ENCODE assay signal across 14 cellular contexts in genomic region chr11:66996609-66997273, GRCh38. TPM values are rescaled to one million over a fixed set of nuclear protein-coding genes. Genes with fewer than 3 reads are reported as not detected.
A peak's percentile ranks its signal among the peaks of the same experiment; 100 is the strongest.
DNase-seq lines count a peak whose midpoint lies in the region; ATAC-seq and TF ChIP-seq lines count a peak whose summit lies in the region.
"Had no signal": no experiment of that assay in that cellular context is flagged by ENCODE, and none has a peak within 500 bp of the region (broad histone marks: within the 10 kb centered on the region; RNA-seq: fewer than 3 reads in every experiment).

No MANE protein-coding gene starts in this region.

- no peak overlapping the region for H2BK120ac ChIP-seq in neuronal stem cell (ENCODE audit: low read depth, low read length)

- no peak overlapping the region for H3K14ac ChIP-seq in neuronal stem cell (ENCODE audit: low read length)

- H3K36me3 ChIP-seq in cardiac muscle cell (no peaks in the 10 kb centered on the region), neuronal stem cell (replicated peaks in 1 of 2; ENCODE audit: control insufficient read depth in 2 of 2, insufficient read depth in 2 of 2, low read length in 2 of 2) (no peaks in the 10 kb centered on the region)
- H3K36me3 ChIP-seq: colonic mucosa had no signal

- ATAC-seq in left colon, result no peak

- H3K4me1 ChIP-seq in cardiac muscle cell (ENCODE audit: low read depth) (no peaks in the 10 kb centered on the region), neuronal stem cell (ENCODE audit: control insufficient read depth in 2 of 2, insufficient read depth in 1 of 2, low read depth in 1 of 2, low read length in 2 of 2) (peaks cover 0 to 4% of the 10 kb centered on the region in 2 donors)
- H3K4me1 ChIP-seq: colonic mucosa had no signal

- H4K91ac ChIP-seq in neuronal stem cell (ENCODE audit: low read depth, low read length, poor library complexity), result no peak overlapping the region

- H3K18ac ChIP-seq in neuronal stem cell (ENCODE audit: low read length), result peak overlapping the region; percentile 11

- no peak overlapping the region for H2AFZ ChIP-seq in neuronal stem cell (ENCODE audit: low read length)

- H3K4ac ChIP-seq in neuronal stem cell (ENCODE audit: low read length), result no peak overlapping the region

- no peaks in the 10 kb centered on the region for H3K79me1 ChIP-seq in neuronal stem cell (ENCODE audit: low read depth, low read length)

- no peak overlapping the region for H3K9ac ChIP-seq in neuronal stem cell (ENCODE audit: low read depth, low read length, poor library complexity)

- WGBS in neuronal stem cell (ENCODE audit: extremely low coverage in 2 of 2, insufficient read length in 2 of 2, insufficient replicate concordance in 1 of 2), 2 donors, result no CpG with 5 or more reads among the region's 8 CpGs

- intact Hi-C loops in left colon (cut with DNase I, micrococcal nuclease), result no loop called here

- no peak overlapping the region for H2AK5ac ChIP-seq in neuronal stem cell (ENCODE audit: low read depth, low read length)

- no peak for TF ChIP-seq CTCF in cardiac muscle cell (IDR thresholded peaks at IDR 0.05; ENCODE audit: low read depth, low read length)

- no peak overlapping the region for H3K27ac ChIP-seq in cardiac muscle cell
- H3K27ac ChIP-seq in neuronal stem cell (replicated peaks; ENCODE audit: low read length), result no peak overlapping the region
- H3K27ac ChIP-seq: colonic mucosa, skin epidermis had no signal

- no peak overlapping the region for H2BK15ac ChIP-seq in neuronal stem cell (ENCODE audit: low read length)

- H3K4me3 ChIP-seq in cardiac muscle cell (no peak overlapping the region), neuronal stem cell (ENCODE audit: low read length in 2 of 2) (no peak overlapping the region)
- H3K4me3 ChIP-seq: colonic mucosa, skin epidermis had no signal

- no peaks in the 10 kb centered on the region for H3K27me3 ChIP-seq in cardiac muscle cell
- peaks cover 0 to 2% (median 0%) of the 10 kb centered on the region in 3 experiments for H3K27me3 ChIP-seq in neuronal stem cell (ENCODE audit: control insufficient read depth in 3 of 3, insufficient read depth in 3 of 3, low read depth in 1 of 3, low read length in 3 of 3)
- H3K27me3 ChIP-seq: colonic mucosa had no signal

- no peak overlapping the region for H2BK5ac ChIP-seq in neuronal stem cell (ENCODE audit: low read length)

- peak; percentile 62 for DNase-seq in Daoy (ENCODE audit: low read depth)
- peak; percentile 83 for DNase-seq in NCI-H69 (lab: John Stamatoyannopoulos, UW)
- DNase-seq in cardiac muscle cell (ENCODE audit: low read depth in 1 of 2, low spot score in 1 of 2), result peak; percentile 14 to 85
- no peak for DNase-seq in neuronal stem cell (ENCODE audit: low spot score)
- DNase-seq in DMS114 treated with DMSO at 0.1 percent for 48 hours (lab: John Stamatoyannopoulos, UW; ENCODE audit: unreplicated experiment), result no peak
- DNase-seq in left colon, result no peak
- no peak for DNase-seq in amniotic stem cell (lab: John Stamatoyannopoulos, UW)
- DNase-seq in NCI-H128 (lab: John Stamatoyannopoulos, UW; ENCODE audit: unreplicated experiment), result no peak
- DNase-seq: activated naive CD4-positive, alpha-beta T cell treated with anti-CD3 and anti-CD28 coated beads, Interleukin-2, amount 50 U/mL, for 16 hours; colonic mucosa; NCI-H446; substantia nigra had no signal

- no peak overlapping the region for H3K4me2 ChIP-seq in neuronal stem cell (ENCODE audit: insufficient read depth, low read length, poor library complexity, severe bottlenecking)

- H2BK12ac ChIP-seq in neuronal stem cell (ENCODE audit: low read length), result no peak overlapping the region

- no peaks in the 10 kb centered on the region for H3K9me3 ChIP-seq in cardiac muscle cell (ENCODE audit: low read depth)
- H3K9me3 ChIP-seq in neuronal stem cell (replicated peaks in 1 of 2; ENCODE audit: control insufficient read depth in 2 of 2, insufficient read depth in 1 of 2, low read depth in 1 of 2, low read length in 2 of 2), result no peaks in the 10 kb centered on the region
- H3K9me3 ChIP-seq: colonic mucosa had no signal

- H3K23ac ChIP-seq in neuronal stem cell (ENCODE audit: low read depth, low read length, poor library complexity), result no peak overlapping the region

- no peak overlapping the region for H4K8ac ChIP-seq in neuronal stem cell (ENCODE audit: low read depth, low read length)

RNA-seq across cellular contexts. Expression of gene C11orf86, which starts 21.6 kb away (rescaled TPM):
- total RNA-seq in Daoy (2014; rRNA removed; shearing (Covaris generic)), result not detected in 2 replicates
- total RNA-seq in cardiac muscle cell (not detected in 2 replicates), left colon (10 to 100 TPM; 24.5 to 82.9 TPM)
- not detected in 2 replicates for polyA plus RNA-seq in cardiac muscle cell
- not detected for polyA plus RNA-seq in neuronal stem cell (2013, experiment 1 of 2)
- polyA plus RNA-seq in neuronal stem cell (2013, experiment 2 of 2), result not detected
- polyA plus RNA-seq: esophagus had no signal

RNA-seq across cellular contexts. Expression of gene SYT12, which starts 26.2 kb away (rescaled TPM):
- 0.15 and 1.1 TPM in 2 replicates for total RNA-seq in Daoy (2014; rRNA removed; shearing (Covaris generic))
- total RNA-seq in cardiac muscle cell (0.21 and 0.53 TPM in 2 replicates), left colon (under 1 TPM; 0.43 to 0.47 TPM)
- 0.62 TPM in 1 of 2 replicates, not detected in the other for polyA plus RNA-seq in cardiac muscle cell
- 0.33 TPM for polyA plus RNA-seq in neuronal stem cell (2013, experiment 1 of 2)
- polyA plus RNA-seq in neuronal stem cell (2013, experiment 2 of 2), result 0.33 TPM

RNA-seq across cellular contexts. Expression of gene PC, which starts 38.6 kb away (rescaled TPM):
- total RNA-seq in Daoy (2014; rRNA removed; shearing (Covaris generic)), result 15.2 and 28.4 TPM in 2 replicates
- total RNA-seq in cardiac muscle cell (20.5 and 21.5 TPM in 2 replicates), left colon (10 to 100 TPM; 47.2 to 65.2 TPM)
- 24.1 and 30.7 TPM in 2 replicates for polyA plus RNA-seq in cardiac muscle cell
- 6.1 TPM for polyA plus RNA-seq in neuronal stem cell (2013, experiment 1 of 2)
- 5.8 TPM for polyA plus RNA-seq in neuronal stem cell (2013, experiment 2 of 2)

RNA-seq across cellular contexts. Expression of gene RHOD, which starts 59.9 kb away (rescaled TPM):
- total RNA-seq in Daoy (2014; rRNA removed; shearing (Covaris generic)), result not detected in 2 replicates
- 48.5 and 71.7 TPM in 2 replicates for total RNA-seq in cardiac muscle cell
- polyA plus RNA-seq in cardiac muscle cell, result 32.8 and 44.2 TPM in 2 replicates
- polyA plus RNA-seq in neuronal stem cell (2013, experiment 1 of 2), result 6.5 TPM
- 6.2 TPM for polyA plus RNA-seq in neuronal stem cell (2013, experiment 2 of 2)
- total RNA-seq in left colon, result 1 to 10 TPM; 9.7 to 10.0 TPM

Comparison
In these comparisons a context has a peak if more than half of its experiments do, and no peak if none do; other contexts are left out.
1. DNase-seq: peak in Daoy (single experiment), NCI-H69 (single experiment) and cardiac muscle cell (2 of 2); none in neuronal stem cell (single experiment), DMS114 treated with DMSO at 0.1 percent for 48 hours (single experiment), left colon (0 of 2), amniotic stem cell (single experiment) and NCI-H128 (single experiment).
2. RNA of gene C11orf86, which starts 21.6 kb away (total RNA-seq): 24.5 to 82.9 TPM in left colon; not detected in Daoy and not detected in cardiac muscle cell; every median in the first group is over 10 times any median in the second.